In genomic region chr17:69457603-69458002, GRCh38 we compare ENCODE assay signal across 27 cellular contexts. TPM values are rescaled to one million over a fixed set of nuclear protein-coding genes. Genes with fewer than 3 reads are reported as not detected.
DNase-seq lines count a peak whose midpoint lies in the region; ATAC-seq, FAIRE-seq and TF ChIP-seq lines count a peak whose summit lies in the region.
"Had no signal": no experiment of that assay in that cellular context is flagged by ENCODE, and none has a peak within 500 bp of the region (broad histone marks: within the 10 kb centered on the region; RNA-seq: fewer than 3 reads in every experiment).

No MANE protein-coding gene starts in this region.

- intact Hi-C loops in GM12878 (cut with micrococcal nuclease; ENCODE audit: unreplicated experiment) (no loop called here), body of pancreas (cut with DNase I) (no loop called here)

- H3K79me2 ChIP-seq in GM12878 (ENCODE audit: control insufficient read depth, insufficient read depth, low read length) = no peaks in the 10 kb centered on the region

- no peaks in the 10 kb centered on the region; the same call in 1 of the 2 replicates for H3K9me3 ChIP-seq in BLaER1
- no peaks in the 10 kb centered on the region for H3K9me3 ChIP-seq in GM12878 (replicated peaks; ENCODE audit: control insufficient read depth, insufficient read depth, low read length)
- no peaks in the 10 kb centered on the region for H3K9me3 ChIP-seq in body of pancreas
- H3K9me3 ChIP-seq: SK-N-SH, suprapubic skin had no signal

- H3K36me3 ChIP-seq in BLaER1 (0 out of 2 replicates have a peak, but pooled peaks cover 6% of the 10 kb centered on the region), GM12878 (ENCODE audit: control insufficient read depth in 2 of 2, insufficient read depth in 2 of 2, low read length in 1 of 2) (no peaks in the 10 kb centered on the region), body of pancreas (replicated peaks in 1 of 2; ENCODE audit: insufficient read depth in 1 of 2, low read depth in 2 of 2) (no peaks in the 10 kb centered on the region)
- H3K36me3 ChIP-seq: suprapubic skin had no signal

- in situ Hi-C loops in GM12878 (cut with MboI) = no loop called here

- H2AFZ ChIP-seq in GM12878 (ENCODE audit: control insufficient read depth, low read depth, low read length) = no peak overlapping the region

- RAD21 ChIA-PET in GM12878 (lab: Charles Lee; ENCODE audit: unreplicated experiment) = no interaction called here

- CTCF ChIA-PET in GM12878 (lab: Yijun Ruan, JAX) = no interaction called here

- H3K4me2 ChIP-seq in BLaER1 = 0 out of 2 replicates have a peak overlapping the region, but pooled peaks have one; percentile 10
- no peak overlapping the region for H3K4me2 ChIP-seq in GM12878 (ENCODE audit: control insufficient read depth, insufficient read depth)
- H3K4me2 ChIP-seq: SK-N-SH had no signal

- TF ChIP-seq POLR2A in GM12878 (IDR thresholded peaks at IDR 0.05; ENCODE audit: low read depth, low read length) (no peak), body of pancreas (IDR thresholded peaks at IDR 0.05) (no peak)

- peak; percentile 42 for ATAC-seq in GM18861 (IDR thresholded peaks at IDR 0.05; ENCODE audit: unreplicated experiment)
- peak; percentile 50 for ATAC-seq in GM21786 (IDR thresholded peaks at IDR 0.05; ENCODE audit: unreplicated experiment)
- ATAC-seq in GM12878 = peak; percentile 68
- no peak for ATAC-seq in HG02571 (IDR thresholded peaks at IDR 0.05; ENCODE audit: unreplicated experiment)
- no peak for ATAC-seq in body of pancreas
- ATAC-seq: effector memory CD8-positive, alpha-beta T cell; esophagus mucosa; foreskin keratinocyte; HCT116; T-helper 17 cell had no signal

- TF ChIP-seq CTCF in GM12878 (IDR thresholded peaks at IDR 0.05 in 2 of 3, conservative IDR thresholded peaks at IDR 0.05 in 1 of 3; ENCODE audit: control insufficient read depth in 2 of 3, extremely low read depth in 1 of 3, insufficient read depth in 1 of 3, low read depth in 3 of 3, low read length in 3 of 3) (no peak), body of pancreas (IDR thresholded peaks at IDR 0.05) (no peak)

- no peak for TF ChIP-seq RAD21 in GM12878 (IDR thresholded peaks at IDR 0.05; ENCODE audit: insufficient read depth, low read depth, low read length)

- H3K27ac ChIP-seq in BLaER1 (no peak overlapping the region), GM12878 (ENCODE audit: control insufficient read depth, insufficient read depth) (no peak overlapping the region), body of pancreas (no peak overlapping the region)
- H3K27ac ChIP-seq: foreskin keratinocyte, skin epidermis, suprapubic skin, VCaP had no signal

- H4K20me1 ChIP-seq in BLaER1 = no peaks in the 10 kb centered on the region
- H4K20me1 ChIP-seq in GM12878 (ENCODE audit: control insufficient read depth, insufficient read depth) = no peaks in the 10 kb centered on the region

- peaks cover 54% of the 10 kb centered on the region for H3K4me1 ChIP-seq in BLaER1
- peaks cover 4% of the 10 kb centered on the region; the same call in 1 of the 2 replicates for H3K4me1 ChIP-seq in GM12878 (ENCODE audit: control insufficient read depth, insufficient read depth, low read length)
- no peaks in the 10 kb centered on the region for H3K4me1 ChIP-seq in body of pancreas
- H3K4me1 ChIP-seq: foreskin keratinocyte, suprapubic skin had no signal

- POLR2A ChIA-PET in GM12878 (lab: Charles Lee) = no interaction called here

- H3K27me3 ChIP-seq in BLaER1 (no peaks in the 10 kb centered on the region), GM12878 (replicated peaks in 1 of 2; ENCODE audit: control insufficient read depth in 2 of 2, insufficient read depth in 2 of 2, low read length in 1 of 2) (no peaks in the 10 kb centered on the region), body of pancreas (no peaks in the 10 kb centered on the region)
- H3K27me3 ChIP-seq: foreskin keratinocyte, suprapubic skin had no signal

- SMC1A ChIA-PET in GM12878 (lab: Charles Lee; ENCODE audit: uncharacterized antibody, unreplicated experiment) = interaction anchor here (0.6 kb wide), 1 partner anchor 58 kb away, joined by 3 read pairs; no protein-coding TSS in a partner anchor

- no peak overlapping the region for H3K4me3 ChIP-seq in BLaER1
- no peak overlapping the region for H3K4me3 ChIP-seq in GM12878
- H3K4me3 ChIP-seq in body of pancreas = no peak overlapping the region
- H3K4me3 ChIP-seq: skin epidermis, suprapubic skin had no signal

- H3K9ac ChIP-seq in BLaER1 (no peak overlapping the region), GM12878 (ENCODE audit: control insufficient read depth, insufficient read depth, low read length) (no peak overlapping the region)
- H3K9ac ChIP-seq: SK-N-SH had no signal

- WGBS in GM12878 (ENCODE audit: insufficient coverage, insufficient replicate concordance, low lambda C conversion rate, missing lambda C conversion rate) = 60% methylated on average over 3 of the region's 3 CpGs
- 89 to 95% methylated on average over 3 of the region's 3 CpGs for WGBS in body of pancreas, 2 donors

- no TSS peak for BruUV-seq in GM12878 (replicated peaks; lab: Mats Ljungman, UMichigan)

- FAIRE-seq in GM12878 (lab: Jason Lieb, UNC) = peak; percentile 52
- FAIRE-seq: GM12892 had no signal

- no peak for TF ChIP-seq EP300 in GM12878 (IDR thresholded peaks at IDR 0.05; ENCODE audit: borderline replicate concordance in 1 of 2, control insufficient read depth in 1 of 2, low read depth in 2 of 2, low read length in 2 of 2)

- no peak for DNase-seq in GM12878 (ENCODE audit: low read depth, low spot score)
- DNase-seq in body of pancreas = no peak
- DNase-seq in NCI-H1105 (lab: John Stamatoyannopoulos, UW) = no peak
- DNase-seq: ACHN; activated CD4-positive, alpha-beta T cell treated with anti-CD3 and anti-CD28 coated beads, Interleukin-2, amount 10 ng/mL, durations not matched to agents 7 days and 5 days; activated gamma-delta T cell; COR-L47; effector memory CD8-positive, alpha-beta T cell; foreskin keratinocyte; naive B cell; NCI-H1417; NCI-H2081 treated with DMSO at 0.1 percent for 48 hours; NCI-H774; occipital lobe; SK-N-SH; stimulated activated CD4-positive, alpha-beta T cell treated with anti-CD3 and anti-CD28 coated beads, Interleukin-2, amount 100 ng/mL, for 24 hours; T-helper 17 cell had no signal

TF ChIP-seq in GM12878, 131 proteins besides CTCF, POLR2A, EP300 and RAD21:
- TF ChIP-seq RUNX3 (IDR thresholded peaks at IDR 0.05; ENCODE audit: low read length) = peak; percentile 55
- TF ChIP-seq, protein P1, sequence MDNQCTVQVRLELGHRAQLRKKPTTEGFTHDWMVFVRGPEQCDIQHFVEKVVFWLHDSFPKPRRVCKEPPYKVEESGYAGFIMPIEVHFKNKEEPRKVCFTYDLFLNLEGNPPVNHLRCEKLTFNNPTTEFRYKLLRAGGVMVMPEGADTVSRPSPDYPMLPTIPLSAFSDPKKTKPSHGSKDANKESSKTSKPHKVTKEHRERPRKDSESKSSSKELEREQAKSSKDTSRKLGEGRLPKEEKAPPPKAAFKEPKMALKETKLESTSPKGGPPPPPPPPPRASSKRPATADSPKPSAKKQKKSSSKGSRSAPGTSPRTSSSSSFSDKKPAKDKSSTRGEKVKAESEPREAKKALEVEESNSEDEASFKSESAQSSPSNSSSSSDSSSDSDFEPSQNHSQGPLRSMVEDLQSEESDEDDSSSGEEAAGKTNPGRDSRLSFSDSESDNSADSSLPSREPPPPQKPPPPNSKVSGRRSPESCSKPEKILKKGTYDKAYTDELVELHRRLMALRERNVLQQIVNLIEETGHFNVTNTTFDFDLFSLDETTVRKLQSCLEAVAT (IDR thresholded peaks at IDR 0.05) = peak; percentile 74
- no peak for TF ChIP-seq NR2C2 (IDR thresholded peaks at IDR 0.05; ENCODE audit: borderline replicate concordance, control insufficient read depth, insufficient read length, low read depth)
- no peak for TF ChIP-seq NR2C1 (IDR thresholded peaks at IDR 0.05)
- TF ChIP-seq HDAC6 (IDR thresholded peaks at IDR 0.05; ENCODE audit: unreplicated experiment) = no peak

RNA-seq across cellular contexts. Expression of gene MAP2K6, which starts 43.1 kb away (rescaled TPM):
- 13.7 and 14.6 TPM in 2 replicates for total RNA-seq in GM12878 (2013; cell fraction: nucleolus; rRNA removed)
- 24.1 and 32.4 TPM in 2 replicates for total RNA-seq in GM12878 (2014; rRNA removed)
- 19.9 and 22.3 TPM in 2 replicates for total RNA-seq in GM12878 (2014; rRNA removed; fragmentation: Illumina TruSeq; extraction: Trizol)
- 23.5 and 24.6 TPM in 2 replicates for total RNA-seq in GM12878 (2021)
- polyA plus RNA-seq in GM12878 (2011; ENCODE audit: low read depth) = 14.5 TPM
- polyA plus RNA-seq in GM12878 (2011; rRNA removed) = 16.4 and 20.2 TPM in 2 replicates
- 9.9 and 10.2 TPM in 2 replicates for polyA plus RNA-seq in GM12878 (2011; cell fraction: cytosol; rRNA removed)
- 5.8 and 6.8 TPM in 2 replicates for polyA plus RNA-seq in GM12878 (2011; cell fraction: nucleus; rRNA removed)
- 18.7 and 19.2 TPM in 2 replicates for polyA plus RNA-seq in GM12878 (2012)
- polyA plus RNA-seq in GM12878 (2014; fragmentation: Illumina TruSeq; extraction: Trizol) = 27.5 and 28.1 TPM in 2 replicates
- polyA plus RNA-seq in GM12878 (2014; fragmentation: Nextera tagmentation; extraction: Ambion mirVana) = 10 to 100 TPM; 61.4 to 70.3 TPM
- 17.8 and 21.1 TPM in 2 replicates for polyA plus RNA-seq in GM12878 (2014; rRNA removed)
- polyA plus RNA-seq in GM12878 (2016; fragmentation: Nextera tagmentation; extraction: Ambion mirVana) = 10 to 100 TPM; 15.6 to 16.7 TPM
- 12.7 and 16.5 TPM in 2 replicates for polyA minus RNA-seq in GM12878 (2011; rRNA and poly(A)+ RNA removed)
- 2.8 and 3.3 TPM in 2 replicates for polyA minus RNA-seq in GM12878 (2011; cell fraction: cytosol; rRNA and poly(A)+ RNA removed)
- 7.1 and 7.7 TPM in 2 replicates for polyA minus RNA-seq in GM12878 (2011; cell fraction: nucleus; rRNA and poly(A)+ RNA removed)
- total RNA-seq in body of pancreas = 10 to 100 TPM in 1 of 2 donors, 1 to 10 TPM in 1; 4.4 to 34.6 TPM

Comparison
In these comparisons a context has a peak if more than half of its experiments do, and no peak if none do; other contexts are left out.
1. ATAC-seq: peak in GM18861 (single experiment), GM21786 (single experiment) and GM12878 (single experiment); none in HG02571 (single experiment) and body of pancreas (single experiment).